1 cellular context compared by ENCODE assay signal in the genomic region with DNA sequence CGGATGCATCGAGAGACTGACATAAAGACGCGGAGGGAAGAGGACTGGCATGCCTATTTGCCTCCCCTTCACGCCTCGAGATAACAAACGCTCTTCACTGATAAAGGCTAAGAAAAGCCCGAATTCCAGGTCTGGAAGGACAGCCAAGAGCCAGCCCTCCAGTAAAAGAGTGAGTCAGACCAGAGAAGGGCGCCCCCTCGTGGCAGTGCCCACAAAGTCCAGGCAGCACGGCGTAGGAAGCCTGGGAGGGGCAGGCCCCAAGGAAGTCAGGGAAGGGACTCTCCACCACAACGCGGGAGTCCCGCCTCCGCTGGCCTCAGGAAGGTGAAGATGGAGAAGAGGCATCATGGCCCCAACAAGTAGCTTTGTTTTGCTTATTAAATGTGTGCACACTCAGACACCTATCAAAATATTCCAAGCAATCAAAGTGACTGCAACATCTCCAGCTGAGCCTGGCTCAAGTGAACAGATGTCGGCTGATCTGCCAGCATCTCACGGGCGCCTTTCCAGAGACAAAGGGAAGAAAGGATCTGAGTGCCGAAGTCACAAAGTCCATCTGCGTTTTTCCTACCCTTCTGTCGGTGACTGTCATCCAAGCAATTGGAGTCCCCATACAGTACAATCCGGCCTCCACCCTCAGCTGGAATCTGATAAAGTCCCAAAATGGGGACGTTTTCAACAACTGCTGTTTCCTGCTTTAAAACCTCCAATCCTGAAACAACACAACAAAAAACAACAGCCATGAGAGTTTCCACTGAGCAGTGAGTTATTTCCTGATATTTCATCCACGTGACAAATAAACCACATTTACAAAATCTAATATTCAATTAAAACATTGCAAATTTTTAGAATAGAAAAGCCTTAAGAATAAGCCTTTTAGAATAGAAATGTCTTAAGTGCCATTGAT.
TF ChIP-seq lines count a peak whose summit lies in the region.

No MANE protein-coding gene starts in this region.

TF ChIP-seq in HepG2, 621 proteins besides CTCF, POLR2A, EP300 and RAD21 (continued from another document and continues in another):
- TF ChIP-seq, protein P1, sequence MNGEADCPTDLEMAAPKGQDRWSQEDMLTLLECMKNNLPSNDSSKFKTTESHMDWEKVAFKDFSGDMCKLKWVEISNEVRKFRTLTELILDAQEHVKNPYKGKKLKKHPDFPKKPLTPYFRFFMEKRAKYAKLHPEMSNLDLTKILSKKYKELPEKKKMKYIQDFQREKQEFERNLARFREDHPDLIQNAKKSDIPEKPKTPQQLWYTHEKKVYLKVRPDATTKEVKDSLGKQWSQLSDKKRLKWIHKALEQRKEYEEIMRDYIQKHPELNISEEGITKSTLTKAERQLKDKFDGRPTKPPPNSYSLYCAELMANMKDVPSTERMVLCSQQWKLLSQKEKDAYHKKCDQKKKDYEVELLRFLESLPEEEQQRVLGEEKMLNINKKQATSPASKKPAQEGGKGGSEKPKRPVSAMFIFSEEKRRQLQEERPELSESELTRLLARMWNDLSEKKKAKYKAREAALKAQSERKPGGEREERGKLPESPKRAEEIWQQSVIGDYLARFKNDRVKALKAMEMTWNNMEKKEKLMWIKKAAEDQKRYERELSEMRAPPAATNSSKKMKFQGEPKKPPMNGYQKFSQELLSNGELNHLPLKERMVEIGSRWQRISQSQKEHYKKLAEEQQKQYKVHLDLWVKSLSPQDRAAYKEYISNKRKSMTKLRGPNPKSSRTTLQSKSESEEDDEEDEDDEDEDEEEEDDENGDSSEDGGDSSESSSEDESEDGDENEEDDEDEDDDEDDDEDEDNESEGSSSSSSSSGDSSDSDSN (CRISPR knock-in tag; IDR thresholded peaks at IDR 0.05) = no peak
- TF ChIP-seq, protein P2, sequence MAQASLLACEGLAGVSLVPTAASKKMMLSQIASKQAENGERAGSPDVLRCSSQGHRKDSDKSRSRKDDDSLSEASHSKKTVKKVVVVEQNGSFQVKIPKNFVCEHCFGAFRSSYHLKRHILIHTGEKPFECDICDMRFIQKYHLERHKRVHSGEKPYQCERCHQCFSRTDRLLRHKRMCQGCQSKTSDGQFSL (CRISPR knock-in tag; IDR thresholded peaks at IDR 0.05) = peak; percentile 34; the same call in 1 of the 2 replicates
- TF ChIP-seq LBX2 (CRISPR knock-in tag; IDR thresholded peaks at IDR 0.05; ENCODE audit: borderline replicate concordance) = no peak
- 0 out of 2 replicates have a peak, but pooled peaks have one; percentile 21 for TF ChIP-seq MTA1 (CRISPR knock-in tag; IDR thresholded peaks at IDR 0.05; ENCODE audit: borderline replicate concordance)
- no peak for TF ChIP-seq SP2 (CRISPR knock-in tag; IDR thresholded peaks at IDR 0.05)
- no peak for TF ChIP-seq KLF12 (CRISPR knock-in tag; IDR thresholded peaks at IDR 0.05; ENCODE audit: borderline replicate concordance)
- peak; percentile 27; the same call in 1 of the 2 replicates for TF ChIP-seq ZNF788 (CRISPR knock-in tag; IDR thresholded peaks at IDR 0.05; ENCODE audit: borderline replicate concordance)
- TF ChIP-seq HNRNPL (IDR thresholded peaks at IDR 0.05; ENCODE audit: low read depth, low read length) = 0 out of 2 replicates have a peak, but pooled peaks have one; percentile 35
- no peak for TF ChIP-seq ZNF446 (CRISPR knock-in tag; IDR thresholded peaks at IDR 0.05)
- TF ChIP-seq KMT2B (CRISPR knock-in tag; IDR thresholded peaks at IDR 0.05) = no peak
- peak; percentile 83 for TF ChIP-seq HNF1B (CRISPR knock-in tag; IDR thresholded peaks at IDR 0.05)
- TF ChIP-seq, protein P3, sequence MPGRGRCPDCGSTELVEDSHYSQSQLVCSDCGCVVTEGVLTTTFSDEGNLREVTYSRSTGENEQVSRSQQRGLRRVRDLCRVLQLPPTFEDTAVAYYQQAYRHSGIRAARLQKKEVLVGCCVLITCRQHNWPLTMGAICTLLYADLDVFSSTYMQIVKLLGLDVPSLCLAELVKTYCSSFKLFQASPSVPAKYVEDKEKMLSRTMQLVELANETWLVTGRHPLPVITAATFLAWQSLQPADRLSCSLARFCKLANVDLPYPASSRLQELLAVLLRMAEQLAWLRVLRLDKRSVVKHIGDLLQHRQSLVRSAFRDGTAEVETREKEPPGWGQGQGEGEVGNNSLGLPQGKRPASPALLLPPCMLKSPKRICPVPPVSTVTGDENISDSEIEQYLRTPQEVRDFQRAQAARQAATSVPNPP (CRISPR knock-in tag; IDR thresholded peaks at IDR 0.05) = no peak
- TF ChIP-seq, protein P4, sequence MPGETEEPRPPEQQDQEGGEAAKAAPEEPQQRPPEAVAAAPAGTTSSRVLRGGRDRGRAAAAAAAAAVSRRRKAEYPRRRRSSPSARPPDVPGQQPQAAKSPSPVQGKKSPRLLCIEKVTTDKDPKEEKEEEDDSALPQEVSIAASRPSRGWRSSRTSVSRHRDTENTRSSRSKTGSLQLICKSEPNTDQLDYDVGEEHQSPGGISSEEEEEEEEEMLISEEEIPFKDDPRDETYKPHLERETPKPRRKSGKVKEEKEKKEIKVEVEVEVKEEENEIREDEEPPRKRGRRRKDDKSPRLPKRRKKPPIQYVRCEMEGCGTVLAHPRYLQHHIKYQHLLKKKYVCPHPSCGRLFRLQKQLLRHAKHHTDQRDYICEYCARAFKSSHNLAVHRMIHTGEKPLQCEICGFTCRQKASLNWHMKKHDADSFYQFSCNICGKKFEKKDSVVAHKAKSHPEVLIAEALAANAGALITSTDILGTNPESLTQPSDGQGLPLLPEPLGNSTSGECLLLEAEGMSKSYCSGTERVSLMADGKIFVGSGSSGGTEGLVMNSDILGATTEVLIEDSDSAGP (CRISPR knock-in tag; IDR thresholded peaks at IDR 0.05; ENCODE audit: borderline replicate concordance) = 0 out of 2 replicates have a peak, but pooled peaks have one; percentile 47
- TF ChIP-seq SRF (IDR thresholded peaks at IDR 0.05; ENCODE audit: low read depth, low read length) = no peak
- TF ChIP-seq ZNF230 (CRISPR knock-in tag; IDR thresholded peaks at IDR 0.05) = no peak; the same call in 1 of the 2 replicates
- TF ChIP-seq, protein P5, sequence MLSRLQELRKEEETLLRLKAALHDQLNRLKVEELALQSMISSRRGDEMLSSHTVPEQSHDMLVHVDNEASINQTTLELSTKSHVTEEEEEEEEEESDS (CRISPR knock-in tag; IDR thresholded peaks at IDR 0.05; ENCODE audit: borderline replicate concordance) = no peak
- TF ChIP-seq MTF1 (CRISPR knock-in tag; IDR thresholded peaks at IDR 0.05) = no peak
- TF ChIP-seq, protein P6, sequence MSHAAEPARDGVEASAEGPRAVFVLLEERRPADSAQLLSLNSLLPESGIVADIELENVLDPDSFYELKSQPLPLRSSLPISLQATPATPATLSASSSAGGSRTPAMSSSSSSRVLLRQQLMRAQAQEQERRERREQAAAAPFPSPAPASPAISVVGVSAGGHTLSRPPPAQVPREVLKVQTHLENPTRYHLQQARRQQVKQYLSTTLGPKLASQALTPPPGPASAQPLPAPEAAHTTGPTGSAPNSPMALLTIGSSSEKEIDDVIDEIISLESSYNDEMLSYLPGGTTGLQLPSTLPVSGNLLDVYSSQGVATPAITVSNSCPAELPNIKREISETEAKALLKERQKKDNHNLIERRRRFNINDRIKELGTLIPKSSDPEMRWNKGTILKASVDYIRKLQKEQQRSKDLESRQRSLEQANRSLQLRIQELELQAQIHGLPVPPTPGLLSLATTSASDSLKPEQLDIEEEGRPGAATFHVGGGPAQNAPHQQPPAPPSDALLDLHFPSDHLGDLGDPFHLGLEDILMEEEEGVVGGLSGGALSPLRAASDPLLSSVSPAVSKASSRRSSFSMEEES (CRISPR knock-in tag; IDR thresholded peaks at IDR 0.05) = no peak
- no peak for TF ChIP-seq MLXIP (CRISPR knock-in tag; IDR thresholded peaks at IDR 0.05; ENCODE audit: borderline replicate concordance)
- no peak for TF ChIP-seq U2AF1 (optimal IDR thresholded peaks at IDR 0.05; ENCODE audit: low read depth, low read length)
- no peak for TF ChIP-seq ZNF138 (CRISPR knock-in tag; IDR thresholded peaks at IDR 0.05; ENCODE audit: low read depth)
- no peak for TF ChIP-seq RFXAP (CRISPR knock-in tag; IDR thresholded peaks at IDR 0.05; ENCODE audit: borderline replicate concordance)
- TF ChIP-seq JDP2 (CRISPR knock-in tag; IDR thresholded peaks at IDR 0.05; ENCODE audit: borderline replicate concordance) = no peak
- TF ChIP-seq ZNF605 (CRISPR knock-in tag; IDR thresholded peaks at IDR 0.05) = no peak
- no peak for TF ChIP-seq ZNF737 (CRISPR knock-in tag; IDR thresholded peaks at IDR 0.05; ENCODE audit: borderline replicate concordance)
- TF ChIP-seq ZNF878 (CRISPR knock-in tag; IDR thresholded peaks at IDR 0.05) = no peak
- no peak for TF ChIP-seq SIN3B (IDR thresholded peaks at IDR 0.05; ENCODE audit: low read length)
- no peak for TF ChIP-seq ZNF251 (CRISPR knock-in tag; IDR thresholded peaks at IDR 0.05)
- no peak for TF ChIP-seq GMEB1 (CRISPR knock-in tag; IDR thresholded peaks at IDR 0.05; ENCODE audit: borderline replicate concordance)
- TF ChIP-seq HOXA3 (CRISPR knock-in tag; IDR thresholded peaks at IDR 0.05) = 0 out of 2 replicates have a peak, but pooled peaks have one; percentile 12
- TF ChIP-seq, protein P7, sequence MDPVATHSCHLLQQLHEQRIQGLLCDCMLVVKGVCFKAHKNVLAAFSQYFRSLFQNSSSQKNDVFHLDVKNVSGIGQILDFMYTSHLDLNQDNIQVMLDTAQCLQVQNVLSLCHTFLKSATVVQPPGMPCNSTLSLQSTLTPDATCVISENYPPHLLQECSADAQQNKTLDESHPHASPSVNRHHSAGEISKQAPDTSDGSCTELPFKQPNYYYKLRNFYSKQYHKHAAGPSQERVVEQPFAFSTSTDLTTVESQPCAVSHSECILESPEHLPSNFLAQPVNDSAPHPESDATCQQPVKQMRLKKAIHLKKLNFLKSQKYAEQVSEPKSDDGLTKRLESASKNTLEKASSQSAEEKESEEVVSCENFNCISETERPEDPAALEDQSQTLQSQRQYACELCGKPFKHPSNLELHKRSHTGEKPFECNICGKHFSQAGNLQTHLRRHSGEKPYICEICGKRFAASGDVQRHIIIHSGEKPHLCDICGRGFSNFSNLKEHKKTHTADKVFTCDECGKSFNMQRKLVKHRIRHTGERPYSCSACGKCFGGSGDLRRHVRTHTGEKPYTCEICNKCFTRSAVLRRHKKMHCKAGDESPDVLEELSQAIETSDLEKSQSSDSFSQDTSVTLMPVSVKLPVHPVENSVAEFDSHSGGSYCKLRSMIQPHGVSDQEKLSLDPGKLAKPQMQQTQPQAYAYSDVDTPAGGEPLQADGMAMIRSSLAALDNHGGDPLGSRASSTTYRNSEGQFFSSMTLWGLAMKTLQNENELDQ (CRISPR knock-in tag; IDR thresholded peaks at IDR 0.05; ENCODE audit: borderline replicate concordance) = no peak
- no peak for TF ChIP-seq SNRNP70 (IDR thresholded peaks at IDR 0.05; ENCODE audit: low read depth, low read length)
- no peak for TF ChIP-seq ZNF329 (CRISPR knock-in tag; IDR thresholded peaks at IDR 0.05; ENCODE audit: low read depth)
- TF ChIP-seq ZNF337 (CRISPR knock-in tag; IDR thresholded peaks at IDR 0.05; ENCODE audit: borderline replicate concordance, low read depth) = no peak
- TF ChIP-seq RBM22 (optimal IDR thresholded peaks at IDR 0.05; ENCODE audit: low read length) = no peak
- peak; percentile 14; the same call in 1 of the 2 replicates for TF ChIP-seq SAP130 (CRISPR knock-in tag; IDR thresholded peaks at IDR 0.05; ENCODE audit: low read depth)
- no peak for TF ChIP-seq FOXA3 (CRISPR knock-in tag; IDR thresholded peaks at IDR 0.05)
- TF ChIP-seq JUNB (CRISPR knock-in tag; IDR thresholded peaks at IDR 0.05; ENCODE audit: borderline replicate concordance) = no peak
- no peak for TF ChIP-seq SMARCC2 (IDR thresholded peaks at IDR 0.05)
- TF ChIP-seq DR1 (CRISPR knock-in tag; IDR thresholded peaks at IDR 0.05) = no peak
- no peak for TF ChIP-seq AHR (CRISPR knock-in tag; IDR thresholded peaks at IDR 0.05)
- no peak for TF ChIP-seq RFX3 (CRISPR knock-in tag; IDR thresholded peaks at IDR 0.05)
